Comparison of ENCODE assay signal across 12 cellular contexts in genomic region chr17:76451480-76451879, GRCh38. TPM values are rescaled to one million over a fixed set of nuclear protein-coding genes. Genes with fewer than 3 reads are reported as not detected.
DNase-seq lines count a peak whose midpoint lies in the region; ATAC-seq, FAIRE-seq and TF ChIP-seq lines count a peak whose summit lies in the region.
"Had no signal": no experiment of that assay in that cellular context is flagged by ENCODE, and none has a peak within 500 bp of the region (broad histone marks: within the 10 kb centered on the region; RNA-seq: fewer than 3 reads in every experiment).

No MANE protein-coding gene starts in this region.

- peaks cover 7% of the 10 kb centered on the region for H3K23me2 ChIP-seq in H9 (ENCODE audit: insufficient read length, low read depth, low read length, poor library complexity, severe bottlenecking)

- H2AK5ac ChIP-seq in H9 (ENCODE audit: insufficient read length, low read length), result no peak overlapping the region

- H3K27ac ChIP-seq in H9 (ENCODE audit: insufficient read length, low read depth, low read length) (no peak overlapping the region), iPS-18a (ENCODE audit: low read length) (no peak overlapping the region)

- H2BK12ac ChIP-seq in H9 (ENCODE audit: insufficient read length, low read depth, low read length), result no peak overlapping the region

- H2AFZ ChIP-seq in H9 (ENCODE audit: low read length), result no peak overlapping the region

- no peak overlapping the region for H2BK15ac ChIP-seq in H9 (ENCODE audit: low read depth, low read length)

- no peaks in the 10 kb centered on the region for H3K79me1 ChIP-seq in H9 (ENCODE audit: insufficient read depth, low read depth, low read length, poor library complexity, severe bottlenecking)

- no peak overlapping the region for H3T11ph ChIP-seq in H9 (ENCODE audit: low read length)

- H3K79me2 ChIP-seq in H9 (ENCODE audit: insufficient read depth, low read length), result peaks cover 44% of the 10 kb centered on the region; the same call in 1 of the 2 replicates

- DNase-seq in AG04449 (ENCODE audit: low read depth, low spot score) (no peak), H9 (no peak), GM12892 (ENCODE audit: insufficient read length) (no peak), UCSD-AML1 (lab: John Stamatoyannopoulos, UW; ENCODE audit: unreplicated experiment) (no peak), cerebellum (ENCODE audit: low spot score) (no peak)

- H4K20me1 ChIP-seq in H9 (ENCODE audit: control insufficient read depth, insufficient read depth, insufficient read length), result no peaks in the 10 kb centered on the region

- no peaks in the 10 kb centered on the region for H3K9me3 Mint-ChIP-seq in H9
- H3K9me3 Mint-ChIP-seq in activated naive CD8-positive, alpha-beta T cell (ENCODE audit: low read depth), result no peaks in the 10 kb centered on the region

- H2BK5ac ChIP-seq in H9 (ENCODE audit: insufficient read length, low read length), result no peak overlapping the region

- FAIRE-seq in GM12892 (lab: Jason Lieb, UNC), result no peak
- FAIRE-seq: pancreas had no signal

- CTCF ChIA-PET in AG04449 (lab: Yijun Ruan, JAX), result interaction anchor here (0.7 to 34.4 kb wide), 13 partner anchors 11 to 173 kb away, joined by 3 to 1209 read pairs (median 5); partner anchors contain the start of genes AANAT and RHBDF2

- H3K27me3 Mint-ChIP-seq in H9 (ENCODE audit: low read depth), result no peaks in the 10 kb centered on the region
- no peaks in the 10 kb centered on the region for H3K27me3 Mint-ChIP-seq in activated naive CD8-positive, alpha-beta T cell

- H3K9ac ChIP-seq in H9 (ENCODE audit: extremely low read depth, insufficient read length, low read length) (no peak overlapping the region), iPS-18a (ENCODE audit: low read length) (peak overlapping the region; percentile 64)

- H3K23ac ChIP-seq in H9 (ENCODE audit: insufficient read length, low read depth, low read length), result no peak overlapping the region

- H3K14ac ChIP-seq in H9 (ENCODE audit: insufficient read depth, low read length), result no peak overlapping the region

- TF ChIP-seq POLR2A in GM12892 (IDR thresholded peaks at IDR 0.05; ENCODE audit: low read depth, low read length), result no peak

- H3K56ac ChIP-seq in H9 (ENCODE audit: insufficient read length, low read depth, low read length), result no peak overlapping the region

- H2BK120ac ChIP-seq in H9 (ENCODE audit: low read depth, low read length, poor library complexity, severe bottlenecking), result no peak overlapping the region

- H3K36me3 ChIP-seq in iPS-18a (ENCODE audit: control insufficient read depth, low read depth, low read length), result no peaks in the 10 kb centered on the region
- H3K36me3 ChIP-seq: pancreas had no signal

- TF ChIP-seq CTCF in AG04449 (IDR thresholded peaks at IDR 0.05; ENCODE audit: insufficient read depth, low read length, missing control alignments) (no peak), H9 (conservative IDR thresholded peaks at IDR 0.05) (no peak)

- H4K5ac ChIP-seq in H9 (ENCODE audit: insufficient read length, low read depth, low read length), result no peak overlapping the region

- peak overlapping the region; percentile 74 for H3K4me2 ChIP-seq in H9 (ENCODE audit: insufficient read depth, insufficient read length, low read length)

- H3K36me3 Mint-ChIP-seq in H9 (ENCODE audit: insufficient read depth in 1 of 3, low read depth in 3 of 3), result no peaks in the 10 kb centered on the region
- H3K36me3 Mint-ChIP-seq in activated naive CD8-positive, alpha-beta T cell, result peaks cover 6% of the 10 kb centered on the region

- peak overlapping the region; percentile 77 for H3K4me3 ChIP-seq in AG04449 (ENCODE audit: low read depth, low read length)
- H3K4me3 ChIP-seq in iPS-18a (ENCODE audit: low read length), result peak overlapping the region; percentile 88

- peaks cover 51 to 52% of the 10 kb centered on the region in 2 experiments for H3K4me1 Mint-ChIP-seq in H9
- H3K4me1 Mint-ChIP-seq in activated naive CD8-positive, alpha-beta T cell (ENCODE audit: low read depth), result peaks cover 43% of the 10 kb centered on the region

- H3K27ac Mint-ChIP-seq in H9, result 0 out of 7 replicates have a peak overlapping the region, but pooled peaks of 1 of the 3 experiments have one; percentile 5
- H3K27ac Mint-ChIP-seq in activated naive CD8-positive, alpha-beta T cell, result no peak overlapping the region

- H4K8ac ChIP-seq in H9 (replicated peaks; ENCODE audit: insufficient read length, low read depth, low read length), result no peak overlapping the region

- no peak overlapping the region for H3K4ac ChIP-seq in H9 (ENCODE audit: low read depth, low read length)

- no CpG with 5 or more reads among the region's 6 CpGs for WGBS in H9 (ENCODE audit: extremely low coverage, insufficient read length, low lambda C conversion rate)

- H3K4me3 Mint-ChIP-seq in H9, result peak overlapping the region; percentile 88 to 95
- peak overlapping the region; percentile 91 for H3K4me3 Mint-ChIP-seq in activated naive CD8-positive, alpha-beta T cell

- no peak overlapping the region for H4K91ac ChIP-seq in H9 (ENCODE audit: insufficient read length, low read depth, low read length)

- H3K4me1 ChIP-seq in H9 (ENCODE audit: insufficient read depth, low read length) (peaks cover 21% of the 10 kb centered on the region; the same call in 1 of the 2 replicates), iPS-18a (ENCODE audit: control insufficient read depth, low read depth, low read length) (peaks cover 37% of the 10 kb centered on the region)

- H2BK20ac ChIP-seq in H9 (ENCODE audit: low read depth, low read length, poor library complexity, severe bottlenecking), result no peak overlapping the region

- H3K9me3 ChIP-seq in H9 (ENCODE audit: control insufficient read depth, low read depth, low read length), result no peaks in the 10 kb centered on the region
- H3K9me3 ChIP-seq in iPS-18a (ENCODE audit: control insufficient read depth, low read depth, low read length), result no peaks in the 10 kb centered on the region
- H3K9me3 ChIP-seq: pancreas had no signal

- POLR2A ChIA-PET in AG04449 (lab: Yijun Ruan, JAX), result no interaction called here

- no peaks in the 10 kb centered on the region for H3K27me3 ChIP-seq in H9 (ENCODE audit: insufficient read depth, low read length)
- no peaks in the 10 kb centered on the region for H3K27me3 ChIP-seq in iPS-18a (ENCODE audit: control insufficient read depth, insufficient read depth, low read length)
- H3K27me3 ChIP-seq: pancreas had no signal

- no peak for ATAC-seq in HG03097 (IDR thresholded peaks at IDR 0.05; ENCODE audit: low FRiP score, unreplicated experiment)

- no peak overlapping the region for H3K18ac ChIP-seq in H9 (ENCODE audit: insufficient read length, low read depth, low read length)

RNA-seq across cellular contexts. Expression of gene UBE2O, which starts 1.5 kb away (rescaled TPM):
- total RNA-seq in H9 (2021), result 47.7 and 52.6 TPM in 2 replicates
- polyA plus RNA-seq in GM12892 (2012; ENCODE audit: missing spikeins), result 13.2 TPM
- total RNA-seq in cerebellum, result 39.6 TPM

RNA-seq across cellular contexts. Expression of gene AANAT, which starts 15.9 kb away (rescaled TPM):
- total RNA-seq in H9 (2021) (0.15 and 0.55 TPM in 2 replicates), cerebellum (0.27 TPM)
- 0.34 TPM for polyA plus RNA-seq in GM12892 (2012; ENCODE audit: missing spikeins)
- total RNA-seq: dermis microvascular lymphatic vessel endothelial cell, G401, subcutaneous adipose tissue had no signal

RNA-seq across cellular contexts. Expression of gene RHBDF2, which starts 49.7 kb away (rescaled TPM):
- total RNA-seq in H9 (2021) (17.1 and 19.7 TPM in 2 replicates), cerebellum (2.4 TPM)
- 16.3 TPM for polyA plus RNA-seq in GM12892 (2012; ENCODE audit: missing spikeins)
